In the genomic region with DNA sequence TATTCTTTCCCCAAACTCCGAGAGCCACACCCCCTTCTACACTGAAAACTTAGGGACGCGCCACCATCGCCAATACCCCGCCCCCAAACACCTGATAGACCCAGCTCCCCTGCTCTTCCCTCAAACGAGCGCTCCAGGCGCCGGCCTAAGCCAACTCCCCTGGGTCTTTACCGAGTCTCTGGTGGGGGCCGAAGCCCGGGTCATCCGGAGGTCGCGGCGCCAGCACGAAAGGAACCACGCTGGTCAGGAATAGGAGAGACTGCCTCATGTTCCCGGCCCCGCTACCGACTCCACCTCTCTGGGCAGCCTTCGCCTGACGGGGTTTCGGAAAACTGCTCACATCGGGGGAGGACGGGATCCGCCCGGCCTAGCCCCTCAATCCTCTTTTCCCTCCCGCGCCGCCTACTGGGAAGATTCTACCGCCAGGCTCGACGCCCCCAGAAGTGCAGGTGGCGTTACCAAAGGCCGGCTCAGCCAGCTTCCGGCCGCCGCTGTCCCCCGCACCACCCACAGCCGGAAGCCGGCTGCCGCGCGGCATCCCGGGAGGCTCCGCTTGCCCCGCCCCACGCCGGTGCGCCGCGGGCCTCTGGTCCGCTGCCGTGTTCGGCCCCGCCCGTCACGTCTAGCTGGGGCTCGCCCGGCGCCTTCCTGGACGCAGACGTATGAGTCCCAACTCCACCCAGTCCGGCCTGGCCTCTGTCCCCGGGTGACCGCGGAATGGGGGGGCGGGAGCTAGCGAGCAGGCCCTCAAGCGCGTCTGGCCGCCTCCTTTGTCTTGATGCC, we compare ENCODE assay signal across 8 cellular contexts. TPM values are rescaled to one million over a fixed set of nuclear protein-coding genes. Genes with fewer than 3 reads are reported as not detected.
DNase-seq lines count a peak whose midpoint lies in the region; ATAC-seq lines count a peak whose summit lies in the region.

A gene (minus strand): TSS at position 493 of the 783 bp plus-strand sequence. CDS start 225 bp downstream, at position 268.

- peak within 1 kb of the TSS; percentile 92 for H3K4ac ChIP-seq in mesendoderm (ENCODE audit: low read depth, low read length)

- H2BK15ac ChIP-seq in mesendoderm (replicated peaks; ENCODE audit: low read depth) = no peak within 1 kb of the TSS

- no peaks in the 10 kb centered on the region for H3K27me3 Mint-ChIP-seq in effector memory CD8-positive, alpha-beta T cell

- H3K4me1 Mint-ChIP-seq in effector memory CD8-positive, alpha-beta T cell (ENCODE audit: low read depth in 2 of 2) = peaks cover 35 to 46% of the 10 kb centered on the region in 2 donors

- no peaks in the 10 kb centered on the region for H3K36me3 ChIP-seq in mesendoderm (ENCODE audit: control insufficient read depth, insufficient read depth, low read length)

- H2BK5ac ChIP-seq in mesendoderm (ENCODE audit: low read length) = peak within 1 kb of the TSS; percentile 26

- H3K79me1 ChIP-seq in mesendoderm (ENCODE audit: low read length) = no peaks in the 10 kb centered on the region

- peak within 1 kb of the TSS; percentile 59 for H3K4me2 ChIP-seq in mesendoderm (ENCODE audit: low read length)

- peak within 1 kb of the TSS; percentile 98 for H3K27ac Mint-ChIP-seq in effector memory CD8-positive, alpha-beta T cell

- peaks cover 29% of the 10 kb centered on the region for H3K79me2 ChIP-seq in mesendoderm (ENCODE audit: control insufficient read depth, insufficient read depth, low read length)

- peak within 1 kb of the TSS; percentile 97 for H3K18ac ChIP-seq in mesendoderm (ENCODE audit: low read length)

- no peak within 1 kb of the TSS for H2AK5ac ChIP-seq in mesendoderm (ENCODE audit: low read length)

- H3K4me3 Mint-ChIP-seq in effector memory CD8-positive, alpha-beta T cell = peak within 1 kb of the TSS; percentile 96 to 97

- peak within 1 kb of the TSS; percentile 39 for H2BK120ac ChIP-seq in mesendoderm (ENCODE audit: low read depth, low read length)

- H3K4me1 ChIP-seq in mesendoderm (ENCODE audit: control insufficient read depth, low read depth, low read length) = no peaks in the 10 kb centered on the region

- no peaks in the 10 kb centered on the region for H3K27me3 ChIP-seq in mesendoderm (ENCODE audit: insufficient read depth, low read length, poor library complexity)

- peaks cover 17% of the 10 kb centered on the region for H3K36me3 Mint-ChIP-seq in effector memory CD8-positive, alpha-beta T cell (ENCODE audit: insufficient read depth)

- peak within 1 kb of the TSS; percentile 97 for H3K27ac ChIP-seq in mesendoderm (ENCODE audit: low read depth, low read length)

- peak; percentile 83 for ATAC-seq in GM19468 (IDR thresholded peaks at IDR 0.05; ENCODE audit: extremely low read depth, unreplicated experiment)
- ATAC-seq in effector memory CD8-positive, alpha-beta T cell (replicated peaks) = peak; percentile 90

- peak; percentile 79 for DNase-seq in COLO829 (ENCODE audit: low spot score)
- peak; percentile 73 for DNase-seq in HS-5 (ENCODE audit: low read depth)
- peak; percentile 91 to 94 for DNase-seq in NOMO-1 (lab: John Stamatoyannopoulos, UW; ENCODE audit: unreplicated experiment in 2 of 2)
- peak; percentile 62 to 71 for DNase-seq in activated CD8-positive, alpha-beta memory T cell treated with anti-CD3 and anti-CD28 coated beads for 4 hours (ENCODE audit: low read depth in 2 of 2)
- DNase-seq in effector memory CD8-positive, alpha-beta T cell = peak; percentile 74 to 80 (median 76)
- peak; percentile 98 for DNase-seq in mesendoderm
- DNase-seq in stimulated activated CD8-positive, alpha-beta memory T cell treated with anti-CD3 and anti-CD28 coated beads, Interleukin-15, amount 100 ng/mL, for 1 hour (ENCODE audit: low read depth) = peak; percentile 61

- WGBS in mesendoderm (ENCODE audit: extremely low coverage, insufficient coverage, low lambda C conversion rate) = no CpG with 5 or more reads among the region's 73 CpGs

- no peak within 1 kb of the TSS for H3K23ac ChIP-seq in mesendoderm (ENCODE audit: low read length)

- H3K4me3 ChIP-seq in mesendoderm (ENCODE audit: low read length) = peak within 1 kb of the TSS; percentile 81

- H4K5ac ChIP-seq in mesendoderm (ENCODE audit: low read length) = no peak within 1 kb of the TSS

- peak within 1 kb of the TSS; percentile 96 for H3K56ac ChIP-seq in mesendoderm (ENCODE audit: low read length)

- no peak within 1 kb of the TSS for H4K8ac ChIP-seq in mesendoderm (ENCODE audit: low read depth, low read length)

- H3K9ac ChIP-seq in mesendoderm (ENCODE audit: low read length) = peak within 1 kb of the TSS; percentile 96

- H3K9me3 Mint-ChIP-seq in effector memory CD8-positive, alpha-beta T cell = no peaks in the 10 kb centered on the region

RNA-seq across cellular contexts. Expression of the gene that starts here (rescaled TPM):
- polyA plus RNA-seq in mesendoderm (2013, experiment 1 of 2) = 16.0 TPM
- 16.0 TPM for polyA plus RNA-seq in mesendoderm (2013, experiment 2 of 2)

Comparison
In these comparisons a context has a peak if more than half of its experiments do, and no peak if none do; other contexts are left out.
1. Peak in every context shown above with its lines: DNase-seq, ATAC-seq, H3K4me3 ChIP-seq and H3K27ac ChIP-seq.